In the genomic region with DNA sequence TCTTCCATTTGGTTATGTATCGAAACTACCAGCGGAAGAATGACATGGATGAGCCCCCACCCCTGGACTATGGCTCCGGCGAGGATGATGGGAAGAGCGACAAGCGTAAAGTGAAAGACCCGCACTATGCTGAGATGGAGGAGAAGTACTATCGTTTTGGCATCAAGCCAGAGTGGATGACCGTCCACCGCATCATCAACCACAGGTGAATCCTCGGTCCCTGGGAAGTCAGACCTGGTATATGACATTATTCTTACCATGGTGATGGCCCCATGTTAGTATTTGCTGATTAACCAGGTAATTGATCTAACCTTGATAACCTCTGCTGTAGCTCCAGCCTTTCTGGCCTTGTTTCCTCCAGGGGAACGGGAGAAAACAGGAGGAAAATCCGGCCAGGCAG, we compare ENCODE assay signal across 19 cellular contexts. TPM values are rescaled to one million over a fixed set of nuclear protein-coding genes. Genes with fewer than 3 reads are reported as not detected.
DNase-seq lines count a peak whose midpoint lies in the region; ATAC-seq and TF ChIP-seq lines count a peak whose summit lies in the region.
"Had no signal": no experiment of that assay in that cellular context is flagged by ENCODE, and none has a peak within 500 bp of the region (broad histone marks: within the 10 kb centered on the region; RNA-seq: fewer than 3 reads in every experiment).

No MANE protein-coding gene starts in this region.

- CTCF ChIA-PET in activated CD8-positive, alpha-beta T cell treated with anti-CD3 and anti-CD28 coated beads for 36 hours (lab: Charles Lee): interaction anchor here (0.7 to 2.1 kb wide), 9 partner anchors 9 to 163 kb away, joined by 3 to 8 read pairs (median 3); no protein-coding TSS in a partner anchor
- CTCF ChIA-PET in activated CD8-positive, alpha-beta T cell treated with anti-CD3 and anti-CD28 coated beads, Interleukin-2, amount 10 ng/mL, durations not matched to agents 7 days and 5 days (lab: Charles Lee): interaction anchor here (0.6 to 5.0 kb wide), 7 partner anchors 15 to 144 kb away, joined by 3 to 19 read pairs (median 6); a partner anchor contains a TSS
- CTCF ChIA-PET in PC-3 (lab: Charles Lee): no interaction called here

- H3K36me3 ChIP-seq in PC-3 (ENCODE audit: low read depth, low read length) (peaks cover 30% of the 10 kb centered on the region), spleen (peaks cover 4 to 100% (median 95%) of the 10 kb centered on the region in 6 donors)

- H3K36me3 Mint-ChIP-seq in activated CD8-positive, alpha-beta T cell treated with anti-CD3 and anti-CD28 coated beads for 36 hours (ENCODE audit: low read depth): peaks cover 58% of the 10 kb centered on the region
- H3K36me3 Mint-ChIP-seq in activated CD8-positive, alpha-beta T cell treated with anti-CD3 and anti-CD28 coated beads, Interleukin-2, amount 10 ng/mL, durations not matched to agents 7 days and 5 days (ENCODE audit: low read depth): peaks cover 82% of the 10 kb centered on the region
- no peaks in the 10 kb centered on the region for H3K36me3 Mint-ChIP-seq in stimulated activated effector memory CD8-positive, alpha-beta T cell treated with anti-CD3 and anti-CD28 coated beads, Interleukin-12 subunit alpha, Interleukin-12 subunit beta, amount 100 ng/mL, for 72 hours

- no peak for TF ChIP-seq POLR2A in spleen (IDR thresholded peaks at IDR 0.05)

- no TSS peak for BruUV-seq in PC-3 (replicated peaks; lab: Mats Ljungman, UMichigan)

- H3K9me3 Mint-ChIP-seq in activated CD8-positive, alpha-beta T cell treated with anti-CD3 and anti-CD28 coated beads for 36 hours: no peaks in the 10 kb centered on the region
- no peaks in the 10 kb centered on the region for H3K9me3 Mint-ChIP-seq in activated CD8-positive, alpha-beta T cell treated with anti-CD3 and anti-CD28 coated beads, Interleukin-2, amount 10 ng/mL, durations not matched to agents 7 days and 5 days (ENCODE audit: insufficient read depth)
- no peaks in the 10 kb centered on the region for H3K9me3 Mint-ChIP-seq in stimulated activated effector memory CD8-positive, alpha-beta T cell treated with anti-CD3 and anti-CD28 coated beads, Interleukin-12 subunit alpha, Interleukin-12 subunit beta, amount 100 ng/mL, for 72 hours
- H3K9me3 Mint-ChIP-seq: H9, nephron, type B pancreatic cell had no signal

- H3K4me1 ChIP-seq in PC-3 (ENCODE audit: insufficient read depth, low read length): no peaks in the 10 kb centered on the region
- peaks cover 0 to 14% (median 1%) of the 10 kb centered on the region in 6 donors for H3K4me1 ChIP-seq in spleen
- H3K4me1 ChIP-seq: body of pancreas had no signal

- no peak for ATAC-seq in activated CD8-positive, alpha-beta T cell treated with anti-CD3 and anti-CD28 coated beads for 36 hours
- no peak for ATAC-seq in activated CD8-positive, alpha-beta T cell treated with anti-CD3 and anti-CD28 coated beads, Interleukin-2, amount 10 ng/mL, durations not matched to agents 7 days and 5 days
- ATAC-seq in PC-3 (no peak), GM19467 (IDR thresholded peaks at IDR 0.05; ENCODE audit: unreplicated experiment) (no peak)
- ATAC-seq in stimulated activated effector memory CD8-positive, alpha-beta T cell treated with anti-CD3 and anti-CD28 coated beads, Interleukin-12 subunit alpha, Interleukin-12 subunit beta, amount 100 ng/mL, for 72 hours: no peak

- peak overlapping the region; percentile 58 for H3K27ac Mint-ChIP-seq in activated CD8-positive, alpha-beta T cell treated with anti-CD3 and anti-CD28 coated beads for 36 hours
- H3K27ac Mint-ChIP-seq in activated CD8-positive, alpha-beta T cell treated with anti-CD3 and anti-CD28 coated beads, Interleukin-2, amount 10 ng/mL, durations not matched to agents 7 days and 5 days: no peak overlapping the region
- H3K27ac Mint-ChIP-seq in stimulated activated effector memory CD8-positive, alpha-beta T cell treated with anti-CD3 and anti-CD28 coated beads, Interleukin-12 subunit alpha, Interleukin-12 subunit beta, amount 100 ng/mL, for 72 hours: peak overlapping the region; percentile 72
- H3K27ac Mint-ChIP-seq: H9, type B pancreatic cell had no signal

- no peaks in the 10 kb centered on the region for H3F3A ChIP-seq in PC-3 (ENCODE audit: low read length, unreplicated experiment)

- POLR2A ChIA-PET in activated CD8-positive, alpha-beta T cell treated with anti-CD3 and anti-CD28 coated beads for 36 hours (lab: Charles Lee): interaction anchor here (2.2 kb wide), 1 partner anchor 10 kb away, joined by 8 read pairs; no protein-coding TSS in a partner anchor
- POLR2A ChIA-PET in activated CD8-positive, alpha-beta T cell treated with anti-CD3 and anti-CD28 coated beads, Interleukin-2, amount 10 ng/mL, durations not matched to agents 7 days and 5 days (lab: Charles Lee): no interaction called here
- POLR2A ChIA-PET in PC-3 (lab: Charles Lee; ENCODE audit: unreplicated experiment): no interaction called here

- no peaks in the 10 kb centered on the region for H4K20me1 ChIP-seq in PC-3 (ENCODE audit: low read length)

- H3K27ac ChIP-seq in PC-3 (ENCODE audit: low read length) (no peak overlapping the region), dorsolateral prefrontal cortex (peak overlapping the region in 30 of 59 donors; percentile 1 to 63 (median 40)), spleen (no peak overlapping the region)
- H3K27ac ChIP-seq: body of pancreas, C4-2B, stomach had no signal

- no peaks in the 10 kb centered on the region for H3K9me3 ChIP-seq in PC-3 (ENCODE audit: low read length)
- H3K9me3 ChIP-seq in spleen: no peaks in the 10 kb centered on the region
- H3K9me3 ChIP-seq: body of pancreas, stomach had no signal

- DNase-seq in activated CD8-positive, alpha-beta T cell treated with anti-CD3 and anti-CD28 coated beads for 36 hours: no peak
- no peak for DNase-seq in activated CD8-positive, alpha-beta T cell treated with anti-CD3 and anti-CD28 coated beads, Interleukin-2, amount 10 ng/mL, durations not matched to agents 7 days and 5 days
- peak; percentile 37 for DNase-seq in PC-3
- no peak for DNase-seq in dorsolateral prefrontal cortex
- no peak for DNase-seq in stimulated activated effector memory CD8-positive, alpha-beta T cell treated with anti-CD3 and anti-CD28 coated beads, Interleukin-12 subunit alpha, Interleukin-12 subunit beta, amount 100 ng/mL, for 72 hours (ENCODE audit: low spot score in 2 of 2)
- DNase-seq in spleen: no peak
- no peak for DNase-seq in iPS-NIHi11 (ENCODE audit: low spot score)
- DNase-seq: activated gamma-delta T cell, cortex of kidney, kidney glomerular epithelial cell, NCI-H510A treated with DMSO at 0.1 percent for 48 hours, stomach had no signal

- no peak overlapping the region for H3K9ac ChIP-seq in PC-3 (ENCODE audit: low read length)

- no peaks in the 10 kb centered on the region for H3K79me2 ChIP-seq in PC-3 (ENCODE audit: low read length)

- no peak overlapping the region for H3K4me3 Mint-ChIP-seq in activated CD8-positive, alpha-beta T cell treated with anti-CD3 and anti-CD28 coated beads for 36 hours
- no peak overlapping the region for H3K4me3 Mint-ChIP-seq in activated CD8-positive, alpha-beta T cell treated with anti-CD3 and anti-CD28 coated beads, Interleukin-2, amount 10 ng/mL, durations not matched to agents 7 days and 5 days
- H3K4me3 Mint-ChIP-seq in stimulated activated effector memory CD8-positive, alpha-beta T cell treated with anti-CD3 and anti-CD28 coated beads, Interleukin-12 subunit alpha, Interleukin-12 subunit beta, amount 100 ng/mL, for 72 hours: no peak overlapping the region
- H3K4me3 Mint-ChIP-seq: H9, nephron, type B pancreatic cell had no signal

- H3K27me3 Mint-ChIP-seq in activated CD8-positive, alpha-beta T cell treated with anti-CD3 and anti-CD28 coated beads for 36 hours: no peaks in the 10 kb centered on the region
- no peaks in the 10 kb centered on the region for H3K27me3 Mint-ChIP-seq in activated CD8-positive, alpha-beta T cell treated with anti-CD3 and anti-CD28 coated beads, Interleukin-2, amount 10 ng/mL, durations not matched to agents 7 days and 5 days (ENCODE audit: low read depth)
- H3K27me3 Mint-ChIP-seq: type B pancreatic cell had no signal

- WGBS in spleen, 5 donors: 93 to 95% (median 94%) methylated on average over 13 of the region's 13 CpGs

- intact Hi-C loops in activated CD8-positive, alpha-beta T cell treated with anti-CD3 and anti-CD28 coated beads for 36 hours (cut with micrococcal nuclease): loop anchor here (5.0 kb wide), 1 partner anchor 35 kb away; no protein-coding TSS in a partner anchor
- intact Hi-C loops in PC-3 (cut with micrococcal nuclease) (loop anchor here (1.0 kb wide), 1 partner anchor 35 kb away; no protein-coding TSS in a partner anchor), dorsolateral prefrontal cortex (cut with DNase I) (loop anchor here (5.0 kb wide), 2 partner anchors 35 to 155 kb away; no protein-coding TSS in a partner anchor), spleen (cut with DNase I; ENCODE audit: low total_unique reads) (no loop called here)

- H3K9me2 ChIP-seq in PC-3 (replicated peaks; ENCODE audit: low read length): no peaks in the 10 kb centered on the region

- H3K4me3 ChIP-seq in PC-3 (ENCODE audit: low read length) (no peak overlapping the region), dorsolateral prefrontal cortex (no peak overlapping the region), spleen (no peak overlapping the region)
- H3K4me3 ChIP-seq: body of pancreas, stomach had no signal

- no peak for TF ChIP-seq CTCF in activated CD8-positive, alpha-beta T cell treated with anti-CD3 and anti-CD28 coated beads for 36 hours (IDR thresholded peaks at IDR 0.05)
- no peak for TF ChIP-seq CTCF in PC-3 (conservative IDR thresholded peaks at IDR 0.05; ENCODE audit: low read depth, low read length)
- TF ChIP-seq CTCF in dorsolateral prefrontal cortex (IDR thresholded peaks at IDR 0.05 in 54 of 56, conservative IDR thresholded peaks at IDR 0.05 in 2 of 56; ENCODE audit: low read depth in 1 of 56, partially characterized antibody in 56 of 56): no peak
- no peak for TF ChIP-seq CTCF in spleen (IDR thresholded peaks at IDR 0.05 in 8 of 11, conservative IDR thresholded peaks at IDR 0.05 in 3 of 11)

- H3K4me2 ChIP-seq in PC-3 (ENCODE audit: low read length): no peak overlapping the region

- H2AFZ ChIP-seq in PC-3 (ENCODE audit: low read length): no peak overlapping the region

- H3K4me1 Mint-ChIP-seq in activated CD8-positive, alpha-beta T cell treated with anti-CD3 and anti-CD28 coated beads for 36 hours (ENCODE audit: low read depth): peaks cover 11% of the 10 kb centered on the region
- H3K4me1 Mint-ChIP-seq in activated CD8-positive, alpha-beta T cell treated with anti-CD3 and anti-CD28 coated beads, Interleukin-2, amount 10 ng/mL, durations not matched to agents 7 days and 5 days (ENCODE audit: low read depth): peaks cover 12% of the 10 kb centered on the region
- peaks cover 22% of the 10 kb centered on the region for H3K4me1 Mint-ChIP-seq in stimulated activated effector memory CD8-positive, alpha-beta T cell treated with anti-CD3 and anti-CD28 coated beads, Interleukin-12 subunit alpha, Interleukin-12 subunit beta, amount 100 ng/mL, for 72 hours
- H3K4me1 Mint-ChIP-seq: H9 had no signal

- no peaks in the 10 kb centered on the region for H3K27me3 ChIP-seq in PC-3 (ENCODE audit: low read length)
- no peaks in the 10 kb centered on the region for H3K27me3 ChIP-seq in dorsolateral prefrontal cortex
- H3K27me3 ChIP-seq in spleen (replicated peaks in 1 of 7): no peaks in the 10 kb centered on the region
- H3K27me3 ChIP-seq: body of pancreas, stomach had no signal

RNA-seq across cellular contexts. Expression of a gene that starts 8.5 kb away (rescaled TPM):
- 100 to 1,000 TPM; 130 to 139 TPM for total RNA-seq in activated CD8-positive, alpha-beta T cell treated with anti-CD3 and anti-CD28 coated beads for 36 hours
- 100 to 1,000 TPM; 125 to 129 TPM for total RNA-seq in activated CD8-positive, alpha-beta T cell treated with anti-CD3 and anti-CD28 coated beads, Interleukin-2, amount 10 ng/mL, durations not matched to agents 7 days and 5 days
- total RNA-seq in PC-3 (2014; rRNA removed): 102 and 151 TPM in 2 replicates
- total RNA-seq in dorsolateral prefrontal cortex: 100 to 1,000 TPM in 92 of 120 experiments, 10 to 100 TPM in 28; 45.9 to 168 (median 112) TPM
- 100 to 1,000 TPM in 2 of 7 donors, 10 to 100 TPM in 5; 60.9 to 117 (median 83.6) TPM for total RNA-seq in spleen
- polyA plus RNA-seq in spleen: 10 to 100 TPM; 37.0 to 84.3 (median 71.8) TPM

RNA-seq across cellular contexts. Expression of a gene that starts 19.0 kb away (rescaled TPM):
- 1 to 10 TPM; 5.1 to 5.2 TPM for total RNA-seq in activated CD8-positive, alpha-beta T cell treated with anti-CD3 and anti-CD28 coated beads for 36 hours
- total RNA-seq in activated CD8-positive, alpha-beta T cell treated with anti-CD3 and anti-CD28 coated beads, Interleukin-2, amount 10 ng/mL, durations not matched to agents 7 days and 5 days: 1 to 10 TPM; 4.2 TPM
- total RNA-seq in PC-3 (2014; rRNA removed) (0.11 and 0.52 TPM in 2 replicates), dorsolateral prefrontal cortex (10 to 100 TPM in 3 of 120 experiments, 1 to 10 TPM in 117; 3.8 to 10.7 (median 6.7) TPM), spleen (10 to 100 TPM in 1 of 7 donors, 1 to 10 TPM in 6; 2.5 to 20.7 (median 3.4) TPM)
- polyA plus RNA-seq in spleen: 1 to 10 TPM; 2.4 to 4.0 (median 3.8) TPM

RNA-seq across cellular contexts. Expression of a gene that starts 32.6 kb away (rescaled TPM):
- 1 to 10 TPM; 7.2 to 7.6 TPM for total RNA-seq in activated CD8-positive, alpha-beta T cell treated with anti-CD3 and anti-CD28 coated beads for 36 hours
- 10 to 100 TPM in 1 of 2 experiments, 1 to 10 TPM in 1; 8.8 to 10.3 TPM for total RNA-seq in activated CD8-positive, alpha-beta T cell treated with anti-CD3 and anti-CD28 coated beads, Interleukin-2, amount 10 ng/mL, durations not matched to agents 7 days and 5 days
- total RNA-seq in PC-3 (2014; rRNA removed) (0.26 and 0.75 TPM in 2 replicates), dorsolateral prefrontal cortex (10 to 100 TPM in 118 of 120 experiments, 1 to 10 TPM in 2; 6.6 to 52.0 (median 21.5) TPM), spleen (1 to 10 TPM; 1.1 to 6.3 (median 4.2) TPM)
- polyA plus RNA-seq in spleen: 1 to 10 TPM; 2.3 to 5.6 (median 2.9) TPM
- total RNA-seq: G401 had no signal

RNA-seq across cellular contexts. Expression of a gene that starts 34.7 kb away (rescaled TPM):
- total RNA-seq in activated CD8-positive, alpha-beta T cell treated with anti-CD3 and anti-CD28 coated beads for 36 hours: 100 to 1,000 TPM; 140 to 143 TPM
- total RNA-seq in activated CD8-positive, alpha-beta T cell treated with anti-CD3 and anti-CD28 coated beads, Interleukin-2, amount 10 ng/mL, durations not matched to agents 7 days and 5 days: 100 to 1,000 TPM; 248 to 278 TPM
- 26.4 and 30.5 TPM in 2 replicates for total RNA-seq in PC-3 (2014; rRNA removed)
- total RNA-seq in dorsolateral prefrontal cortex: 100 to 1,000 TPM in 53 of 120 experiments, 10 to 100 TPM in 67; 58.5 to 141 (median 98.0) TPM
- total RNA-seq in spleen: 100 to 1,000 TPM in 3 of 7 donors, 10 to 100 TPM in 4; 71.1 to 120 (median 98.9) TPM
- polyA plus RNA-seq in spleen: 100 to 1,000 TPM; 128 to 172 (median 135) TPM

RNA-seq across cellular contexts. Expression of a gene that starts 34.9 kb away (rescaled TPM):
- total RNA-seq in activated CD8-positive, alpha-beta T cell treated with anti-CD3 and anti-CD28 coated beads for 36 hours: 10 to 100 TPM; 48.4 to 54.1 TPM
- total RNA-seq in activated CD8-positive, alpha-beta T cell treated with anti-CD3 and anti-CD28 coated beads, Interleukin-2, amount 10 ng/mL, durations not matched to agents 7 days and 5 days: 10 to 100 TPM; 66.7 to 76.5 TPM
- total RNA-seq in PC-3 (2014; rRNA removed): 27.5 and 40.5 TPM in 2 replicates
- 10 to 100 TPM; 13.4 to 35.9 (median 20.7) TPM for total RNA-seq in dorsolateral prefrontal cortex
- 10 to 100 TPM; 22.6 to 27.0 (median 25.2) TPM for total RNA-seq in spleen
- polyA plus RNA-seq in spleen: 10 to 100 TPM; 19.6 to 27.1 (median 24.2) TPM

Comparison
In these comparisons a context has a peak if more than half of its experiments do, and no peak if none do; other contexts are left out.
1. H3K27ac ChIP-seq: peak in dorsolateral prefrontal cortex (30 of 59); none in PC-3 (single experiment) and spleen (0 of 8).